Comparison of ENCODE assay signal across 8 cellular contexts in genomic region chr14:77181603-77182437, GRCh38. TPM values are rescaled to one million over a fixed set of nuclear protein-coding genes. Genes with fewer than 3 reads are reported as not detected.
A peak's percentile ranks its signal among the peaks of the same experiment; 100 is the strongest.
DNase-seq lines count a peak whose midpoint lies in the region; ATAC-seq and TF ChIP-seq lines count a peak whose summit lies in the region.

TMEM63C (plus strand) TSS chr14:77181798; CDS start chr14:77218814, 37,016 bp downstream.

- H3K36me3 Mint-ChIP-seq in activated naive CD8-positive, alpha-beta T cell = no peaks in the 10 kb centered on the region

- no peaks in the 10 kb centered on the region for H3K36me3 ChIP-seq in SJSA1

- H3K4me3 ChIP-seq in AG04449 (ENCODE audit: low read depth, low read length) (peak within 1 kb of the TSS; percentile 15; the same call in 1 of the 2 replicates), SJSA1 (peak within 1 kb of the TSS; percentile 32), skin epidermis (peak within 1 kb of the TSS; percentile 18 to 43 (median 31))

- no peaks in the 10 kb centered on the region for H3K9me3 Mint-ChIP-seq in activated naive CD8-positive, alpha-beta T cell (ENCODE audit: low read depth)

- no peak for DNase-seq in AG04449 (ENCODE audit: low read depth, low spot score)
- DNase-seq in NAMALWA (ENCODE audit: low spot score) = peak; percentile 98
- DNase-seq in SJSA1 (ENCODE audit: low read depth in 1 of 2, low spot score in 2 of 2) = peak in 1 of 2 experiments; percentile 19
- peak in 33 of 51 donors; percentile 21 to 82 (median 55) for DNase-seq in hypothalamus (lab: John Stamatoyannopoulos, UW)

- H3K27ac ChIP-seq in SJSA1 (no peak within 1 kb of the TSS), skin epidermis (no peak within 1 kb of the TSS)

- POLR2A ChIA-PET in AG04449 (lab: Yijun Ruan, JAX) = no interaction called here

- peak; percentile 78 for ATAC-seq in GM21367 (IDR thresholded peaks at IDR 0.05; ENCODE audit: unreplicated experiment)
- no peak for ATAC-seq in HG03520 (IDR thresholded peaks at IDR 0.05; ENCODE audit: unreplicated experiment)

- CTCF ChIA-PET in AG04449 (lab: Yijun Ruan, JAX) = no interaction called here

- no peaks in the 10 kb centered on the region for H3K9me3 ChIP-seq in SJSA1 (replicated peaks)

- H3K27ac Mint-ChIP-seq in activated naive CD8-positive, alpha-beta T cell = peak within 1 kb of the TSS; percentile 28

- H3K27me3 Mint-ChIP-seq in activated naive CD8-positive, alpha-beta T cell = peaks cover 2% of the 10 kb centered on the region

- peak within 1 kb of the TSS; percentile 82 for H3K4me3 Mint-ChIP-seq in activated naive CD8-positive, alpha-beta T cell

- peaks cover 7% of the 10 kb centered on the region for H3K27me3 ChIP-seq in SJSA1 (replicated peaks)

- TF ChIP-seq CTCF in AG04449 (IDR thresholded peaks at IDR 0.05; ENCODE audit: insufficient read depth, low read length, missing control alignments) = no peak

- peaks cover 12% of the 10 kb centered on the region for H3K4me1 Mint-ChIP-seq in activated naive CD8-positive, alpha-beta T cell (ENCODE audit: low read depth)

- H3K4me1 ChIP-seq in SJSA1 (replicated peaks) = peaks cover 7% of the 10 kb centered on the region; the same call in 1 of the 2 replicates

RNA-seq across cellular contexts. Expression of gene TMEM63C, which starts in this region (rescaled TPM):
- 0.66 TPM in 1 of 2 replicates, not detected in the other for total RNA-seq in SJSA1 (2014; rRNA removed; shearing (Covaris generic))
